In the genomic region with DNA sequence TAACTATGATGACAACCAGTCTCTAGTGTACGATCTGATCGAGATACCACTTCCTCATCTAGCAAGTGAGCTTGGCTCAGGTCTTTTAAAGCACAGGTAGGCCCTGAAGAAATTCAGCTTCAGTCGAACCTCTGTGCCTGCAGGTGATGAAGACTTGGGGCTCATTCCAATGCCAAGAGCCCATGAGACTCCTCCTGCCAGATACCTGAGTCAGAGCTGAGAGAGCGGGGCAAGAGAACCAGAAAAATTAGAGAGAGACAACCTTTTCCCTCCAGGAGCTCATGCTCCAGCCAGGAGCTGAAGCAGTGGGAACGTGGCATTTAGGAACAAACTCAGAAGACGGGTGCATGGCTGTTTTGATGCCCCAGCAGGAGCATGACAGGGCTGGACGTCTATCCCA, we compare ENCODE assay signal across 24 cellular contexts.
"Had no signal": no experiment of that assay in that cellular context is flagged by ENCODE, and none has a peak within 500 bp of the region (broad histone marks: within the 10 kb centered on the region; RNA-seq: fewer than 3 reads in every experiment).

No MANE protein-coding gene starts in this region.

- H3K4me2 ChIP-seq: neural progenitor cell had no signal

- H3K27me3 ChIP-seq: neural progenitor cell, ovary, right lobe of liver, sigmoid colon, suprapubic skin, testis, tibial artery, transverse colon, upper lobe of right lung, uterus had no signal

- H3K36me3 ChIP-seq: neural progenitor cell, ovary, right lobe of liver, sigmoid colon, suprapubic skin, tibial artery, transverse colon, upper lobe of right lung, uterus had no signal

- DNase-seq: natural killer cell; occipital lobe; ovary; posterior cingulate gyrus; psoas muscle; right cardiac atrium; right lobe of liver; sigmoid colon; small intestine; stimulated activated CD4-positive, alpha-beta T cell treated with anti-CD3 and anti-CD28 coated beads, Interleukin-15, amount 100 ng/mL, for 24 hours; stimulated activated CD4-positive, alpha-beta T cell treated with anti-CD3 and anti-CD28 coated beads, Interleukin-2, amount 100 ng/mL, for 24 hours; stimulated activated CD4-positive, alpha-beta T cell treated with anti-CD3 and anti-CD28 coated beads, Interleukin-2, amount 100 ng/mL, for 48 hours; stimulated activated CD4-positive, alpha-beta T cell treated with anti-CD3 and anti-CD28 coated beads, Interleukin-4, amount 100 ng/mL, for 24 hours; stimulated activated naive CD8-positive, alpha-beta T cell treated with anti-CD3 and anti-CD28 coated beads, Interleukin-15, amount 100 ng/mL, for 72 hours; stimulated activated naive CD8-positive, alpha-beta T cell treated with anti-CD3 and anti-CD28 coated beads, Interleukin-15, Interleukin-2, amounts not matched to agents 100 U/mL and 50 U/mL, for 24 hours; substantia nigra; testis; transverse colon; upper lobe of right lung; uterus had no signal

- H3K27ac ChIP-seq: neural progenitor cell, ovary, parathyroid adenoma, psoas muscle, right lobe of liver, sigmoid colon, suprapubic skin, testis, tibial artery, transverse colon, upper lobe of right lung, uterus had no signal

- H3K79me2 ChIP-seq: parathyroid adenoma had no signal

- H3K9me3 ChIP-seq: ovary, psoas muscle, right lobe of liver, sigmoid colon, suprapubic skin, testis, tibial artery, transverse colon, upper lobe of right lung, uterus had no signal

- H3K4me1 ChIP-seq: psoas muscle, right lobe of liver, sigmoid colon, tibial artery, transverse colon, uterus had no signal

- H3K9ac ChIP-seq: neural progenitor cell, parathyroid adenoma had no signal

- FAIRE-seq: small intestine had no signal

- H2AFZ ChIP-seq: neural progenitor cell, parathyroid adenoma had no signal

- H3K4me3 ChIP-seq: neural progenitor cell, ovary, psoas muscle, right lobe of liver, sigmoid colon, suprapubic skin, testis, tibial artery, transverse colon, upper lobe of right lung, uterus had no signal
